ENCODE assay signal across 27 cellular contexts in the genomic region with DNA sequence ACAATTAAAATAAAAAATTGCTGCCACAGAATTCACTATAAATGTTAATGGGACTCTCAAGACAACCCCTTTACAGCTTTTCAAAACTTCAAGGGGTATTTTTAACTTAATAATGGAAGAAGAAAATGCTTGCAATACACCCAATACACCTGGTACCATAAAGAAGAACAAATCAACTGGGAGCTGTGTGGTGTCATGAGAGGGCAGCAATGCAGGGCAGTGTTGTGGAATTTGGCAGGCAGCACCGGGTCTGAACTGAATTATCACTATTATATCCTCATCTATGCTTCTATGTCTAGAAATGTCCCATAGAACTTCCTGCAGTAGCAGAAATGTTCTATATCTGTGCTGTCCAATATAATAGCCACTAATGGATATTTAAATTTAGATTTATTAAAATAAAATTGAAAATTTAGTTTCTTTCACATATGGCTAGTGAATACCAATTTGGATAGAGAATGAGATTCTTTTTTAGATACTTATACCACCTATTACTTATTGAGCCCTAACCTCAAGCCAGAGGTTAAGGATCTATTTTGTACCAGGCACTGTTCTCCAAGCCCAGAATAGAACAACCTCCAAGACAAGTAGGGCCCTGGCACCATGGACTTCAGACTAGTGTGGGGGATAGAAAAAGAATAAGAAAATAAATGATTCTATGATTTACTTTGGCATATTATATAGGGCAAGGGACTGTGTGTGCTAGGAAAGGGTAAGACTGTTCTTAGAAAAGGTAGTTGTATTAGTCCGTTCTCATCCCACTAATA.
"Had no signal": no experiment of that assay in that cellular context is flagged by ENCODE, and none has a peak within 500 bp of the region (broad histone marks: within the 10 kb centered on the region; RNA-seq: fewer than 3 reads in every experiment).

No MANE protein-coding gene starts in this region.

- ATAC-seq: stimulated activated effector memory CD8-positive, alpha-beta T cell treated with anti-CD3 and anti-CD28 coated beads, Interleukin-12 subunit alpha, Interleukin-12 subunit beta, amount 100 ng/mL, for 72 hours; stimulated activated memory B cell treated with anti-CD40 and anti-IgM and Interleukin-4, amounts not matched to agents 10 μg/mL and 1 μg/mL and 100 μg/mL, for 72 hours; stimulated activated naive B cell treated with anti-CD40 and anti-IgM and Interleukin-4, amounts not matched to agents 10 μg/mL and 1 μg/mL and 100 μg/mL, for 72 hours; stimulated activated naive CD8-positive, alpha-beta T cell treated with anti-CD3 and anti-CD28 coated beads, Interleukin-15, amount 100 ng/mL, for 72 hours; stimulated activated naive CD8-positive, alpha-beta T cell treated with anti-CD3 and anti-CD28 coated beads, Interleukin-15, Interleukin-2, amounts not matched to agents 100 U/mL and 50 U/mL, for 24 hours; upper lobe of right lung had no signal

- DNase-seq: stimulated activated CD4-positive, alpha-beta T cell treated with anti-CD3 and anti-CD28 coated beads, Interleukin-2, amount 100 ng/mL, for 48 hours; stimulated activated CD4-positive, alpha-beta T cell treated with anti-CD3 and anti-CD28 coated beads, Interleukin-4, amount 100 ng/mL, for 1 hour; stimulated activated CD4-positive, alpha-beta T cell treated with anti-CD3 and anti-CD28 coated beads, Interleukin-4, amount 100 ng/mL, for 24 hours; stimulated activated CD4-positive, alpha-beta T cell treated with anti-CD3 and anti-CD28 coated beads, Interleukin-4, amount 100 ng/mL, for 4 hours; stimulated activated CD8-positive, alpha-beta memory T cell treated with anti-CD3 and anti-CD28 coated beads, Interleukin-4, amount 100 ng/mL, for 48 hours; stimulated activated naive B cell treated with anti-CD40 and anti-IgM and Interleukin-4, amounts not matched to agents 10 μg/mL and 1 μg/mL and 100 μg/mL, for 72 hours; stimulated activated naive CD4-positive, alpha-beta T cell; stimulated activated naive CD4-positive, alpha-beta T cell treated with Interleukin-2 at 50 U/mL for 16 hours; stimulated activated naive CD8-positive, alpha-beta T cell treated with anti-CD3 and anti-CD28 coated beads, Interleukin-15, amount 100 ng/mL, for 72 hours; stimulated activated naive CD8-positive, alpha-beta T cell treated with anti-CD3 and anti-CD28 coated beads, Interleukin-15, Interleukin-2, amounts not matched to agents 100 U/mL and 50 U/mL, for 24 hours; stomach; substantia nigra; testis; thyroid gland; tibial artery; transverse colon; trophoblast cell; upper lobe of left lung; upper lobe of right lung; uterus had no signal

- H3K27me3 ChIP-seq: stomach, suprapubic skin, testis, thyroid gland, tibial artery, tibial nerve, transverse colon, upper lobe of left lung, upper lobe of right lung, uterus, vagina had no signal

- H3K36me3 ChIP-seq: stomach, suprapubic skin, thoracic aorta, thyroid gland, tibial artery, tibial nerve, transverse colon, upper lobe of left lung, upper lobe of right lung, uterus, vagina had no signal

- H3K9me3 ChIP-seq: stomach, suprapubic skin, testis, thoracic aorta, thyroid gland, tibial artery, tibial nerve, transverse colon, upper lobe of left lung, upper lobe of right lung, uterus, vagina had no signal

- H3K4me3 ChIP-seq: stomach, suprapubic skin, testis, thoracic aorta, thyroid gland, tibial artery, tibial nerve, transverse colon, upper lobe of left lung, upper lobe of right lung, uterus, vagina had no signal

- H3K4me1 ChIP-seq: suprapubic skin, testis, thyroid gland, tibial nerve, upper lobe of left lung, upper lobe of right lung, uterus, vagina had no signal

- FAIRE-seq: urothelium cell line had no signal

- H3K27ac ChIP-seq: stomach, suprapubic skin, testis, thoracic aorta, thyroid gland, tibial nerve, transverse colon, upper lobe of left lung, upper lobe of right lung, uterus, vagina had no signal
